Comparison of ENCODE assay signal across 1 cellular context in the genomic region with DNA sequence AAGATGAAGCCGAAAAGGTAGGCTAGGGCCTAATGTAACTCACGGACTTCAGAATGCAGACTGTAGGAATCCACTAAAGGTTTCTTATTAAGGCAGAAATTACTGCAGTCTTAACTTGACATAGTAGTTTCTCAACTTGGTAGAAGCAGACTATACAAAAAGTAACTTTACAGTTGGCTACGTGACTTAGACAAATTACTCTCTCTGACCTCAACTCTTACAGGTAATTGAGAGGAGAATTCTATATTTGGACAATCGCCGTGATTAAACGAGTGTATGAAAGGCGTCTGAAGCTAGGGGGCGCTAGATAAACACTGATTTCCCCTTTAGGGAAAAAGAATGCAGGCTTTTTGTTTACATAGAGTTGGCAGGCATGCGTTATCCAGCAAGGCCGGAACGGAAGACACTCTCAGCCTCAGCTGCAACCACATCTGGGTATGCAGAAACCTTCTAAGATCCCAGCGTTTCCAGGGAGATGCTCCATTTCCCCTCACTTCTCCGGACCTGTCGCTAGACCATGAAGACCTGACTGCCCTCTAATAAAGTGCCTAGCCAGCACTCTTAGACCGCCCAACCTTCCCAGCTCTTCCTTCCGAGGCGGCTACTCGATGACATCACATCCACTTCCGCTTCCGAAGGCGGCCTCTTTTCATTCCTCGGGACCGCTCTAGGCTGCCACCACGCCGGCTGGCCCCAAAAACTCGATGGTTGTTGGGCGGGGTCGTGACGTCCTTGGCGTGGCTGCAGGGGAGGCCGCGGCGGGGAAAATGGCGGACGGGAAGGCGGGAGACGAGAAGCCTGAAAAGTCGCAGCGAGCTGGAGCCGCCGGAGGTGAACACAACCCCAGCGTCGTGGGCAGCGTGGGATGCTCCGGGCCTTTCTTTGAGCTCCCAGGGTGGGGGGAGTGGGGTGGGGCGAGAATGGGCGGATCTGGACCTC.
TF ChIP-seq lines count a peak whose summit lies in the region.

A gene with protein sequence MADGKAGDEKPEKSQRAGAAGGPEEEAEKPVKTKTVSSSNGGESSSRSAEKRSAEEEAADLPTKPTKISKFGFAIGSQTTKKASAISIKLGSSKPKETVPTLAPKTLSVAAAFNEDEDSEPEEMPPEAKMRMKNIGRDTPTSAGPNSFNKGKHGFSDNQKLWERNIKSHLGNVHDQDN (plus strand): TSS at position 732 of the 939 bp plus-strand sequence. CDS start 36 bp downstream, at position 768.

TF ChIP-seq in HCT116, 20 proteins besides CTCF, POLR2A, EP300 and RAD21 (continued from another document):
- TF ChIP-seq, protein P1, sequence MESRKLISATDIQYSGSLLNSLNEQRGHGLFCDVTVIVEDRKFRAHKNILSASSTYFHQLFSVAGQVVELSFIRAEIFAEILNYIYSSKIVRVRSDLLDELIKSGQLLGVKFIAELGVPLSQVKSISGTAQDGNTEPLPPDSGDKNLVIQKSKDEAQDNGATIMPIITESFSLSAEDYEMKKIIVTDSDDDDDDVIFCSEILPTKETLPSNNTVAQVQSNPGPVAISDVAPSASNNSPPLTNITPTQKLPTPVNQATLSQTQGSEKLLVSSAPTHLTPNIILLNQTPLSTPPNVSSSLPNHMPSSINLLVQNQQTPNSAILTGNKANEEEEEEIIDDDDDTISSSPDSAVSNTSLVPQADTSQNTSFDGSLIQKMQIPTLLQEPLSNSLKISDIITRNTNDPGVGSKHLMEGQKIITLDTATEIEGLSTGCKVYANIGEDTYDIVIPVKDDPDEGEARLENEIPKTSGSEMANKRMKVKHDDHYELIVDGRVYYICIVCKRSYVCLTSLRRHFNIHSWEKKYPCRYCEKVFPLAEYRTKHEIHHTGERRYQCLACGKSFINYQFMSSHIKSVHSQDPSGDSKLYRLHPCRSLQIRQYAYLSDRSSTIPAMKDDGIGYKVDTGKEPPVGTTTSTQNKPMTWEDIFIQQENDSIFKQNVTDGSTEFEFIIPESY (IDR thresholded peaks at IDR 0.05; ENCODE audit: extremely low read depth, insufficient replicate concordance, low read length): peak; percentile 63
- no peak for TF ChIP-seq EZH2 (IDR thresholded peaks at IDR 0.05)
- TF ChIP-seq EZH2phosphoT487 (IDR thresholded peaks at IDR 0.05; ENCODE audit: borderline replicate concordance): no peak
- TF ChIP-seq, protein P2, sequence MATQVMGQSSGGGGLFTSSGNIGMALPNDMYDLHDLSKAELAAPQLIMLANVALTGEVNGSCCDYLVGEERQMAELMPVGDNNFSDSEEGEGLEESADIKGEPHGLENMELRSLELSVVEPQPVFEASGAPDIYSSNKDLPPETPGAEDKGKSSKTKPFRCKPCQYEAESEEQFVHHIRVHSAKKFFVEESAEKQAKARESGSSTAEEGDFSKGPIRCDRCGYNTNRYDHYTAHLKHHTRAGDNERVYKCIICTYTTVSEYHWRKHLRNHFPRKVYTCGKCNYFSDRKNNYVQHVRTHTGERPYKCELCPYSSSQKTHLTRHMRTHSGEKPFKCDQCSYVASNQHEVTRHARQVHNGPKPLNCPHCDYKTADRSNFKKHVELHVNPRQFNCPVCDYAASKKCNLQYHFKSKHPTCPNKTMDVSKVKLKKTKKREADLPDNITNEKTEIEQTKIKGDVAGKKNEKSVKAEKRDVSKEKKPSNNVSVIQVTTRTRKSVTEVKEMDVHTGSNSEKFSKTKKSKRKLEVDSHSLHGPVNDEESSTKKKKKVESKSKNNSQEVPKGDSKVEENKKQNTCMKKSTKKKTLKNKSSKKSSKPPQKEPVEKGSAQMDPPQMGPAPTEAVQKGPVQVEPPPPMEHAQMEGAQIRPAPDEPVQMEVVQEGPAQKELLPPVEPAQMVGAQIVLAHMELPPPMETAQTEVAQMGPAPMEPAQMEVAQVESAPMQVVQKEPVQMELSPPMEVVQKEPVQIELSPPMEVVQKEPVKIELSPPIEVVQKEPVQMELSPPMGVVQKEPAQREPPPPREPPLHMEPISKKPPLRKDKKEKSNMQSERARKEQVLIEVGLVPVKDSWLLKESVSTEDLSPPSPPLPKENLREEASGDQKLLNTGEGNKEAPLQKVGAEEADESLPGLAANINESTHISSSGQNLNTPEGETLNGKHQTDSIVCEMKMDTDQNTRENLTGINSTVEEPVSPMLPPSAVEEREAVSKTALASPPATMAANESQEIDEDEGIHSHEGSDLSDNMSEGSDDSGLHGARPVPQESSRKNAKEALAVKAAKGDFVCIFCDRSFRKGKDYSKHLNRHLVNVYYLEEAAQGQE (IDR thresholded peaks at IDR 0.05; ENCODE audit: low read depth): no peak
- TF ChIP-seq SRF (IDR thresholded peaks at IDR 0.05; ENCODE audit: low read depth): peak; percentile 94
- TF ChIP-seq TCF7L2 (IDR thresholded peaks at IDR 0.05; ENCODE audit: borderline replicate concordance, extremely low read depth, insufficient read depth, insufficient read length): peak; percentile 99
- TF ChIP-seq JUND (IDR thresholded peaks at IDR 0.05): peak; percentile 46
- TF ChIP-seq FOSL1 (IDR thresholded peaks at IDR 0.05; ENCODE audit: low read depth): peak; percentile 21; the same call in 1 of the 2 replicates
- peak; percentile 83 for TF ChIP-seq SP1 (IDR thresholded peaks at IDR 0.05; ENCODE audit: low read depth)
- no peak for TF ChIP-seq ZFX (IDR thresholded peaks at IDR 0.05)
- TF ChIP-seq, protein P3, sequence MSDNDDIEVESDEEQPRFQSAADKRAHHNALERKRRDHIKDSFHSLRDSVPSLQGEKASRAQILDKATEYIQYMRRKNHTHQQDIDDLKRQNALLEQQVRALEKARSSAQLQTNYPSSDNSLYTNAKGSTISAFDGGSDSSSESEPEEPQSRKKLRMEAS (IDR thresholded peaks at IDR 0.05): peak; percentile 95
- TF ChIP-seq YY1 (IDR thresholded peaks at IDR 0.05; ENCODE audit: extremely low read depth, insufficient replicate concordance, low read depth, low read length): peak; percentile 96
- peak; percentile 92 for TF ChIP-seq SIN3A (IDR thresholded peaks at IDR 0.05; ENCODE audit: low read depth)
- TF ChIP-seq, protein P4, sequence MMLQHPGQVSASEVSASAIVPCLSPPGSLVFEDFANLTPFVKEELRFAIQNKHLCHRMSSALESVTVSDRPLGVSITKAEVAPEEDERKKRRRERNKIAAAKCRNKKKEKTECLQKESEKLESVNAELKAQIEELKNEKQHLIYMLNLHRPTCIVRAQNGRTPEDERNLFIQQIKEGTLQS (IDR thresholded peaks at IDR 0.05): no peak
